ENCODE assay signal across 19 cellular contexts in genomic region chr19:43673702-43674629, GRCh38. TPM values are rescaled to one million over a fixed set of nuclear protein-coding genes. Genes with fewer than 3 reads are reported as not detected.
DNase-seq lines count a peak whose midpoint lies in the region; ATAC-seq, FAIRE-seq and TF ChIP-seq lines count a peak whose summit lies in the region.
"Had no signal": no experiment of that assay in that cellular context is flagged by ENCODE, and none has a peak within 500 bp of the region (broad histone marks: within the 10 kb centered on the region; RNA-seq: fewer than 3 reads in every experiment).

No MANE protein-coding gene starts in this region.

- H3K79me2 ChIP-seq in keratinocyte (ENCODE audit: control insufficient read depth, insufficient read depth, low read length) = peaks cover 2% of the 10 kb centered on the region

- H3K4me2 ChIP-seq in keratinocyte (ENCODE audit: control insufficient read depth, extremely low read depth, insufficient read depth, low read depth, low read length) = peak overlapping the region; percentile 88

- H3K4me3 ChIP-seq in HEK293 (ENCODE audit: low read depth, low read length) (no peak overlapping the region), keratinocyte (ENCODE audit: control insufficient read depth in 2 of 3, extremely low read depth in 1 of 3, insufficient read depth in 2 of 3, low read depth in 1 of 3, low read length in 3 of 3) (no peak overlapping the region), small intestine (ENCODE audit: low read depth in 1 of 2, low read length in 2 of 2) (no peak overlapping the region)
- H3K4me3 ChIP-seq: body of pancreas, dorsolateral prefrontal cortex had no signal

- H3K9ac ChIP-seq in keratinocyte (ENCODE audit: control insufficient read depth, extremely low read depth, insufficient read depth, low read length) = peak overlapping the region; percentile 95
- H3K9ac ChIP-seq: KMS-11 had no signal

- H3K9me3 ChIP-seq in HEK293 (ENCODE audit: control insufficient read depth, insufficient read depth, low read depth, low read length) = no peaks in the 10 kb centered on the region
- no peaks in the 10 kb centered on the region for H3K9me3 ChIP-seq in keratinocyte (ENCODE audit: control insufficient read depth, low read depth, low read length)
- H3K9me3 ChIP-seq in small intestine (ENCODE audit: control insufficient read depth, low read depth) = no peaks in the 10 kb centered on the region
- H3K9me3 ChIP-seq: body of pancreas had no signal

- no peak for TF ChIP-seq CTCF in HEK293 (tag by site-specific recombination; IDR thresholded peaks at IDR 0.05)
- TF ChIP-seq CTCF in RWPE1 (conservative IDR thresholded peaks at IDR 0.05; ENCODE audit: low read depth) = no peak
- TF ChIP-seq CTCF in keratinocyte (optimal IDR thresholded peaks at IDR 0.05 in 1 of 3, IDR thresholded peaks at IDR 0.05 in 1 of 3, conservative IDR thresholded peaks at IDR 0.05 in 1 of 3; ENCODE audit: extremely low read depth in 1 of 3, insufficient read depth in 2 of 3, low read length in 3 of 3) = no peak
- TF ChIP-seq CTCF in GM13977 (IDR thresholded peaks at IDR 0.05; ENCODE audit: extremely low read depth, insufficient read depth, missing control alignments) = no peak

- TF ChIP-seq POLR2A in erythroblast (IDR thresholded peaks at IDR 0.05; ENCODE audit: low read length) = no peak

- 88 to 91% (median 90%) methylated on average over 11 of the region's 11 CpGs for WGBS in small intestine, 3 donors

- FAIRE-seq in keratinocyte (lab: Jason Lieb, UNC) (no peak), small intestine (lab: Jason Lieb, UNC) (no peak)

- ATAC-seq in GM19328 (IDR thresholded peaks at IDR 0.05; ENCODE audit: unreplicated experiment) = no peak
- ATAC-seq: body of pancreas had no signal

- H3K27me3 ChIP-seq in keratinocyte (ENCODE audit: control insufficient read depth, extremely low read depth, insufficient read depth, low read length) = no peaks in the 10 kb centered on the region
- H3K27me3 ChIP-seq in small intestine (ENCODE audit: control insufficient read depth in 2 of 2, insufficient read depth in 2 of 2, low read length in 2 of 2) = no peaks in the 10 kb centered on the region
- H3K27me3 ChIP-seq: body of pancreas, dorsolateral prefrontal cortex had no signal

- in situ Hi-C loops in GM13977 (cut with MboI; ENCODE audit: low pct_unique_long_range_greater_than_20kb, low sequenced_read_pairs, unreplicated experiment) = no loop called here

- CTCF ChIA-PET in HEK293 (lab: Yijun Ruan, JAX) (interaction anchor here (0.6 to 2.1 kb wide), 12 partner anchors 11 to 113 kb away, joined by 3 to 9 read pairs (median 3); no protein-coding TSS in a partner anchor), RWPE1 (lab: Yijun Ruan, JAX) (interaction anchor here (0.5 to 0.6 kb wide), 2 partner anchors 50 to 119 kb away, joined by 3 to 4 read pairs; no protein-coding TSS in a partner anchor)

- H2AFZ ChIP-seq in keratinocyte (ENCODE audit: control insufficient read depth, low read length) = no peak overlapping the region

- POLR2A ChIA-PET in HEK293 (lab: Yijun Ruan, JAX) (interaction anchor here (0.6 to 1.8 kb wide), 4 partner anchors 13 to 81 kb away, joined by 3 to 5 read pairs (median 4); partner anchors contain the start of gene SMG9), RWPE1 (lab: Yijun Ruan, JAX; ENCODE audit: low non-redundant PET) (no interaction called here)

- dilution Hi-C loops in keratinocyte (cut with MboI; ENCODE audit: extremely low pct_ligation_motif_present, low sequenced_read_pairs) = no loop called here

- H3K4me1 ChIP-seq in HEK293 (ENCODE audit: control insufficient read depth, insufficient read depth, low read length) (peaks cover 46% of the 10 kb centered on the region), keratinocyte (ENCODE audit: control insufficient read depth, extremely low read depth, insufficient read depth, low read length) (peaks cover 28% of the 10 kb centered on the region), small intestine (ENCODE audit: control insufficient read depth in 2 of 2, insufficient read depth in 1 of 2, low read depth in 1 of 2, low read length in 1 of 2) (peaks cover 0 to 3% of the 10 kb centered on the region in 2 donors)

- DNase-seq in RWPE1 (ENCODE audit: low spot score) (no peak), keratinocyte (ENCODE audit: low read depth, low spot score) (no peak), small intestine (no peak), 8988T (no peak), GM13977 (ENCODE audit: low spot score) (no peak), erythroblast (lab: John Stamatoyannopoulos, UW) (no peak)
- DNase-seq: activated CD8-positive, alpha-beta memory T cell treated with anti-CD3 and anti-CD28 coated beads, Interleukin-2, amount 50 U/mL, for 48 hours; activated naive CD4-positive, alpha-beta T cell treated with Interleukin-2 at 50 U/mL for 16 hours; CD4-positive, CD25-positive, alpha-beta regulatory T cell; DND-41; dorsolateral prefrontal cortex; left ventricle myocardium superior; NCI-H1436 treated with DMSO at 0.1 percent for 48 hours; NCI-H510A treated with DMSO at 0.1 percent for 48 hours; T-helper 1 cell had no signal

- H4K20me1 ChIP-seq in keratinocyte (ENCODE audit: control insufficient read depth, extremely low read depth, insufficient read depth, low read length) = no peaks in the 10 kb centered on the region

- peaks cover 2% of the 10 kb centered on the region for H3K9me1 ChIP-seq in keratinocyte (ENCODE audit: control insufficient read depth, extremely low read depth, insufficient read depth, low read length)

- H3K36me3 ChIP-seq in HEK293 (ENCODE audit: control insufficient read depth in 2 of 2, insufficient read depth in 1 of 2, low read length in 2 of 2) (no peaks in the 10 kb centered on the region; a peak in 1 of 3 replicates), keratinocyte (ENCODE audit: control insufficient read depth in 2 of 2, extremely low read depth in 1 of 2, insufficient read depth in 2 of 2, low read length in 2 of 2) (no peaks in the 10 kb centered on the region), small intestine (ENCODE audit: control insufficient read depth in 2 of 2, insufficient read depth in 2 of 2, low read length in 2 of 2) (no peaks in the 10 kb centered on the region)

- H3K27ac ChIP-seq in HEK293 (ENCODE audit: extremely low read depth, low read depth, low read length) (no peak overlapping the region), RWPE1 (peak overlapping the region; percentile 63), keratinocyte (ENCODE audit: control insufficient read depth, insufficient read depth, low read length) (peak overlapping the region; percentile 98), small intestine (ENCODE audit: low read depth in 1 of 2, low read length in 1 of 2) (peak overlapping the region; percentile 76 to 95)
- H3K27ac ChIP-seq: KMS-11 had no signal

TF ChIP-seq in HEK293, 187 proteins besides CTCF, POLR2A, EP300 and RAD21 (continues in another document):
- TF ChIP-seq KLF16 (tag by site-specific recombination; IDR thresholded peaks at IDR 0.05) = no peak
- TF ChIP-seq TRIM28 (IDR thresholded peaks at IDR 0.05; ENCODE audit: borderline replicate concordance, low read length) = no peak

RNA-seq across cellular contexts. Expression of gene PLAUR, which starts 4.0 kb away (rescaled TPM):
- polyA plus RNA-seq in keratinocyte (50.8 to 64.3 TPM (median 56.2 TPM) in 3 replicates), small intestine (10 to 100 TPM in 2 of 3 donors, 1 to 10 TPM in 1; 4.9 to 17.6 (median 14.1) TPM)
- polyA plus RNA-seq in keratinocyte (2011; ENCODE audit: low read depth) = 87.4 TPM
- polyA plus RNA-seq in keratinocyte (2011; cell fraction: cytosol; rRNA removed) = 27.0 and 33.8 TPM in 2 replicates
- polyA plus RNA-seq in keratinocyte (2011; cell fraction: nucleus; rRNA removed) = 166 and 199 TPM in 2 replicates
- polyA plus RNA-seq in keratinocyte (2012; ENCODE audit: low replicate concordance) = 41.2 and 71.4 TPM in 2 replicates
- 36.5 to 81.7 TPM (median 75.3 TPM) in 3 replicates for polyA minus RNA-seq in keratinocyte
- polyA minus RNA-seq in keratinocyte (2011; cell fraction: cytosol; rRNA and poly(A)+ RNA removed) = 38.8 TPM
- 86.1 and 94.1 TPM in 2 replicates for polyA minus RNA-seq in keratinocyte (2011; cell fraction: nucleus; rRNA and poly(A)+ RNA removed)

RNA-seq across cellular contexts. Expression of gene CADM4, which starts 34.3 kb away (rescaled TPM):
- 3.0 to 4.4 TPM (median 4.3 TPM) in 3 replicates for polyA plus RNA-seq in keratinocyte
- polyA plus RNA-seq in keratinocyte (2011; ENCODE audit: low read depth) = 10.5 TPM
- polyA plus RNA-seq in keratinocyte (2011; cell fraction: cytosol; rRNA removed) = 1.3 and 2.7 TPM in 2 replicates
- polyA plus RNA-seq in keratinocyte (2011; cell fraction: nucleus; rRNA removed) = 5.0 and 5.6 TPM in 2 replicates
- 8.5 and 11.1 TPM in 2 replicates for polyA plus RNA-seq in keratinocyte (2012; ENCODE audit: low replicate concordance)
- polyA minus RNA-seq in keratinocyte = 2.4 to 4.1 TPM (median 2.8 TPM) in 3 replicates
- 2.3 TPM for polyA minus RNA-seq in keratinocyte (2011; cell fraction: cytosol; rRNA and poly(A)+ RNA removed)
- 4.1 and 4.6 TPM in 2 replicates for polyA minus RNA-seq in keratinocyte (2011; cell fraction: nucleus; rRNA and poly(A)+ RNA removed)
- 1 to 10 TPM in 2 of 3 donors, not detected in 1; 1.1 to 6.8 TPM for polyA plus RNA-seq in small intestine
- polyA plus RNA-seq: CD4-positive, CD25-positive, alpha-beta regulatory T cell had no signal

RNA-seq across cellular contexts. Expression of gene IRGC, which starts 41.9 kb away (rescaled TPM):
- polyA plus RNA-seq in keratinocyte (not detected in 3 replicates), small intestine (not detected)
- polyA plus RNA-seq in keratinocyte (2011; ENCODE audit: low read depth) = not detected
- polyA plus RNA-seq in keratinocyte (2011; cell fraction: cytosol; rRNA removed) = not detected in 2 replicates
- polyA plus RNA-seq in keratinocyte (2011; cell fraction: nucleus; rRNA removed) = not detected in 2 replicates
- not detected in 2 replicates for polyA plus RNA-seq in keratinocyte (2012; ENCODE audit: low replicate concordance)
- not detected in 3 replicates for polyA minus RNA-seq in keratinocyte
- polyA minus RNA-seq in keratinocyte (2011; cell fraction: cytosol; rRNA and poly(A)+ RNA removed) = not detected
- polyA minus RNA-seq in keratinocyte (2011; cell fraction: nucleus; rRNA and poly(A)+ RNA removed) = not detected in 2 replicates
- polyA plus RNA-seq: CD4-positive, CD25-positive, alpha-beta regulatory T cell had no signal

RNA-seq across cellular contexts. Expression of gene ZNF428, which starts 54.5 kb away (rescaled TPM):
- polyA plus RNA-seq in keratinocyte (13.9 to 15.8 TPM (median 15.0 TPM) in 3 replicates), small intestine (10 to 100 TPM; 16.8 to 43.2 (median 20.3) TPM)
- polyA plus RNA-seq in keratinocyte (2011; ENCODE audit: low read depth) = 1.5 TPM
- polyA plus RNA-seq in keratinocyte (2011; cell fraction: cytosol; rRNA removed) = 8.3 and 21.5 TPM in 2 replicates
- 10.7 and 14.3 TPM in 2 replicates for polyA plus RNA-seq in keratinocyte (2011; cell fraction: nucleus; rRNA removed)
- 6.5 and 26.5 TPM in 2 replicates for polyA plus RNA-seq in keratinocyte (2012; ENCODE audit: low replicate concordance)
- 1.2 to 7.4 TPM (median 4.7 TPM) in 3 replicates for polyA minus RNA-seq in keratinocyte
- polyA minus RNA-seq in keratinocyte (2011; cell fraction: cytosol; rRNA and poly(A)+ RNA removed) = 9.4 TPM
- 2.1 and 6.4 TPM in 2 replicates for polyA minus RNA-seq in keratinocyte (2011; cell fraction: nucleus; rRNA and poly(A)+ RNA removed)
